ENCODE assay signal across 8 cellular contexts in the genomic region with DNA sequence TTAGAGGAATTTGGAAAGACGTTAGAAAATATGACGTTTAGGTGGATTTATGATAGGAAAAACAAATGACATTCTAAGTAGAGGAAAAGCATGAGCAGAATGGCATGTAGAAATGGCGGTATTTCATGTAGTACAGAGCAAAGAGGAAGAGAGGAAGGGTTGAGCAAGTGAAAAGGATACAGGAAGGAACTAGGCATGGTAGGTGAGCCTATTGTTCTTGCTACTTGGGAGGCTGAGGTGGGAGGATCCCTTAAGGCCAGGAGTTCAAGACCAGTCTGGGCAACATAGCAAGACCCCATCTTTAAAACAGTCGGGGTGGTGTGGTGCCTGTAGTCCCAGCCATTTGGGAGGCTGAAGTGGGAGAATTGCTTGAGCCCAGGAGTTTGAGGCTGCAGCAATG. TPM values are rescaled to one million over a fixed set of nuclear protein-coding genes. Genes with fewer than 3 reads are reported as not detected.
DNase-seq lines count a peak whose midpoint lies in the region; ATAC-seq and TF ChIP-seq lines count a peak whose summit lies in the region.

No MANE protein-coding gene starts in this region.

- intact Hi-C loops in activated naive CD4-positive, alpha-beta T cell treated with anti-CD3 and anti-CD28 coated beads for 36 hours (cut with micrococcal nuclease), result loop anchor here (2.0 to 10.0 kb wide), 4 partner anchors 249 to 1899 kb away; a partner anchor contains a TSS
- intact Hi-C loops in body of pancreas (cut with DNase I), result loop anchor here (10.0 kb wide), 1 partner anchor 57 kb away; a partner anchor contains a TSS

- peaks cover 25% of the 10 kb centered on the region for H3K36me3 Mint-ChIP-seq in activated naive CD4-positive, alpha-beta T cell treated with anti-CD3 and anti-CD28 coated beads for 36 hours (ENCODE audit: low read depth)

- TF ChIP-seq EP300 in suprapubic skin (IDR thresholded peaks at IDR 0.05), result no peak

- DNase-seq in activated naive CD4-positive, alpha-beta T cell treated with anti-CD3 and anti-CD28 coated beads for 36 hours, result no peak
- no peak for DNase-seq in activated naive CD4-positive, alpha-beta T cell (lab: John Stamatoyannopoulos, UW)
- DNase-seq in SKM-1 treated with dmso at 0.1 percent for 144 hours (lab: John Stamatoyannopoulos, UW; ENCODE audit: unreplicated experiment) (peak; percentile 7), suprapubic skin (ENCODE audit: low spot score in 2 of 2) (no peak), NCI-H2171 treated with DMSO at 0.1 percent for 48 hours (lab: John Stamatoyannopoulos, UW) (no peak), body of pancreas (no peak)

- H3K9ac ChIP-seq in iPS-20b (ENCODE audit: low read depth, low read length), result peak overlapping the region; percentile 96; the same call in 1 of the 2 replicates

- ATAC-seq in body of pancreas (no peak), GM21390 (IDR thresholded peaks at IDR 0.05; ENCODE audit: unreplicated experiment) (no peak)

- peaks cover 44% of the 10 kb centered on the region for H3K4me1 Mint-ChIP-seq in activated naive CD4-positive, alpha-beta T cell treated with anti-CD3 and anti-CD28 coated beads for 36 hours (ENCODE audit: low read depth)

- 66% methylated on average over 4 of the region's 4 CpGs for WGBS in suprapubic skin
- WGBS in body of pancreas, 2 donors, result 40 to 47% methylated on average over 4 of the region's 4 CpGs

- H3K36me3 ChIP-seq in iPS-20b (ENCODE audit: insufficient read depth, low read depth, low read length) (no peaks in the 10 kb centered on the region), suprapubic skin (peaks cover 6% of the 10 kb centered on the region), body of pancreas (replicated peaks in 1 of 2; ENCODE audit: insufficient read depth in 1 of 2, low read depth in 2 of 2) (no peaks in the 10 kb centered on the region)

- H3K27me3 Mint-ChIP-seq in activated naive CD4-positive, alpha-beta T cell treated with anti-CD3 and anti-CD28 coated beads for 36 hours (ENCODE audit: low read depth), result no peaks in the 10 kb centered on the region

- peak overlapping the region; percentile 96 for H3K27ac Mint-ChIP-seq in activated naive CD4-positive, alpha-beta T cell treated with anti-CD3 and anti-CD28 coated beads for 36 hours

- H3K27ac ChIP-seq in iPS-20b (ENCODE audit: low read length) (no peak overlapping the region), suprapubic skin (no peak overlapping the region), body of pancreas (no peak overlapping the region)

- H3K9me3 ChIP-seq in iPS-20b (ENCODE audit: insufficient read depth, low read depth, low read length) (no peaks in the 10 kb centered on the region), suprapubic skin (no peaks in the 10 kb centered on the region), body of pancreas (no peaks in the 10 kb centered on the region)

- peak overlapping the region; percentile 94 for H3K4me3 Mint-ChIP-seq in activated naive CD4-positive, alpha-beta T cell treated with anti-CD3 and anti-CD28 coated beads for 36 hours

- TF ChIP-seq POLR2A in suprapubic skin (IDR thresholded peaks at IDR 0.05), result no peak
- TF ChIP-seq POLR2A in body of pancreas (IDR thresholded peaks at IDR 0.05), result no peak

- H3K4me1 ChIP-seq in iPS-20b (ENCODE audit: insufficient read depth, low read length) (no peaks in the 10 kb centered on the region), suprapubic skin (peaks cover 21% of the 10 kb centered on the region), body of pancreas (peaks cover 26% of the 10 kb centered on the region)

- no peaks in the 10 kb centered on the region for H3K9me3 Mint-ChIP-seq in activated naive CD4-positive, alpha-beta T cell treated with anti-CD3 and anti-CD28 coated beads for 36 hours

- no peaks in the 10 kb centered on the region for H3K27me3 ChIP-seq in iPS-20b (ENCODE audit: insufficient read depth, low read length)
- H3K27me3 ChIP-seq in suprapubic skin, result no peaks in the 10 kb centered on the region
- H3K27me3 ChIP-seq in body of pancreas, result no peaks in the 10 kb centered on the region

- CTCF ChIA-PET in activated naive CD4-positive, alpha-beta T cell treated with anti-CD3 and anti-CD28 coated beads for 36 hours (lab: Charles Lee), result no interaction called here

- no peak for TF ChIP-seq CTCF in suprapubic skin (IDR thresholded peaks at IDR 0.05)
- no peak for TF ChIP-seq CTCF in body of pancreas (IDR thresholded peaks at IDR 0.05)

- H3K4me3 ChIP-seq in iPS-20b (ENCODE audit: low read length) (peak overlapping the region; percentile 99), suprapubic skin (peak overlapping the region; percentile 57), body of pancreas (no peak overlapping the region)

RNA-seq across cellular contexts. Expression of a gene that starts 1.2 kb away (rescaled TPM):
- total RNA-seq in activated naive CD4-positive, alpha-beta T cell treated with anti-CD3 and anti-CD28 coated beads for 36 hours, result 10 to 100 TPM; 35.8 to 39.3 TPM
- 10 to 100 TPM; 10.5 to 35.6 (median 13.7) TPM for total RNA-seq in suprapubic skin
- total RNA-seq in body of pancreas, result 10 to 100 TPM in 1 of 2 donors, 1 to 10 TPM in 1; 3.6 to 20.8 TPM

RNA-seq across cellular contexts. Expression of a gene that starts 26.7 kb away (rescaled TPM):
- total RNA-seq in activated naive CD4-positive, alpha-beta T cell treated with anti-CD3 and anti-CD28 coated beads for 36 hours, result not detected
- total RNA-seq in suprapubic skin (not detected), body of pancreas (not detected)

RNA-seq across cellular contexts. Expression of a gene that starts 55.5 kb away (rescaled TPM):
- total RNA-seq in activated naive CD4-positive, alpha-beta T cell treated with anti-CD3 and anti-CD28 coated beads for 36 hours, result 10 to 100 TPM; 14.8 to 15.3 TPM
- 10 to 100 TPM in 3 of 4 donors, 1 to 10 TPM in 1; 9.8 to 24.2 (median 17.7) TPM for total RNA-seq in suprapubic skin
- 10 to 100 TPM; 18.1 to 25.2 TPM for total RNA-seq in body of pancreas

Comparison
In these comparisons a context has a peak if more than half of its experiments do, and no peak if none do; other contexts are left out.
1. H3K4me3 ChIP-seq: peak in iPS-20b (single experiment) and suprapubic skin (single experiment); none in body of pancreas (0 of 2).